In the genomic region with DNA sequence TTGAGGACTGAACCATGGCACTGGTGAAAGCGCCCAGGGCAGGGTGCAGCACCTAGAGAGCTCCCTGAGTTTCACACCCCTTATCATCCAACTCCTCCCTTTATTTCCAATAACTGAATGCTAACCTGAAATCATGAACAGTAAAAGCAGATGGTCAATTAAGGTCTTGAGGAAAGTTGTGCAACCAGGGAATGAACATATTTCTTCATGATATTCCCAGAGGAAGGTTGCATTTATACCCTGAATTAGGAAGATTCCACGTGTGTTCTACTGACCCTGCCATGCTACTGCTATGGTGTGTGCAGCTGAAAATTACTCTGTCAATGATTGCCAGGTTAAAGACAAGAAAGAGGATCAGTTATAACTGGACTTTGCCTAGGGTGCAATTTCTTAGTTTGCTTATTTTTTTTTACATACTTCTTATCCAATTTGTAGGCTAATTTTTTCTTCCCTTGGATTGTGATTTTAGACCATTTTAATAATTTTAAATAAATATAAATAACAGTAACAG, we compare ENCODE assay signal across 15 cellular contexts.
DNase-seq lines count a peak whose midpoint lies in the region; ATAC-seq, FAIRE-seq and TF ChIP-seq lines count a peak whose summit lies in the region.
"Had no signal": no experiment of that assay in that cellular context is flagged by ENCODE, and none has a peak within 500 bp of the region (broad histone marks: within the 10 kb centered on the region; RNA-seq: fewer than 3 reads in every experiment).

No MANE protein-coding gene starts in this region.

- H2AFZ ChIP-seq in hepatocyte = no peak overlapping the region
- H2AFZ ChIP-seq: GM23248 had no signal

- H3K79me2 ChIP-seq in hepatocyte = no peaks in the 10 kb centered on the region

- no peaks in the 10 kb centered on the region for H3K9me2 ChIP-seq in hepatocyte (replicated peaks; ENCODE audit: insufficient read depth)

- TF ChIP-seq CTCF in AG10803 (conservative IDR thresholded peaks at IDR 0.05; ENCODE audit: low read length) (no peak), hepatocyte (IDR thresholded peaks at IDR 0.05; ENCODE audit: poor library complexity) (no peak), prostate gland (IDR thresholded peaks at IDR 0.05) (no peak)

- H3K9me3 Mint-ChIP-seq in activated naive CD8-positive, alpha-beta T cell treated with anti-CD3 and anti-CD28 coated beads for 36 hours = peaks cover 1% of the 10 kb centered on the region

- FAIRE-seq in small intestine (lab: Jason Lieb, UNC) = no peak
- FAIRE-seq: HTR-8/SVneo had no signal

- H3K4me1 ChIP-seq in adipocyte (ENCODE audit: control insufficient read depth, insufficient read depth, low read length) (peaks cover 7% of the 10 kb centered on the region), hepatocyte (ENCODE audit: insufficient read depth) (peaks cover 8% of the 10 kb centered on the region), small intestine (ENCODE audit: control insufficient read depth in 2 of 2, insufficient read depth in 1 of 2, low read depth in 1 of 2, low read length in 1 of 2) (no peaks in the 10 kb centered on the region), prostate gland (replicated peaks) (no peaks in the 10 kb centered on the region)
- H3K4me1 ChIP-seq: BLaER1 treated with 17β-estradiol and CSF1 and Interleukin-3, amounts not matched to agents 10 nM and 100 nM had no signal

- intact Hi-C loops in prostate gland (cut with DNase I) = no loop called here

- H3K27ac ChIP-seq in hepatocyte (no peak overlapping the region), small intestine (ENCODE audit: low read depth in 1 of 2, low read length in 1 of 2) (no peak overlapping the region), prostate gland (no peak overlapping the region)
- H3K27ac ChIP-seq: BLaER1 treated with 17β-estradiol and CSF1 and Interleukin-3, amounts not matched to agents 10 nM and 100 nM; GM23248 had no signal

- TF ChIP-seq POLR2A in prostate gland (IDR thresholded peaks at IDR 0.05) = no peak
- no peak for TF ChIP-seq POLR2A in GM18505 (IDR thresholded peaks at IDR 0.05; ENCODE audit: borderline replicate concordance, extremely low read depth, insufficient read depth, insufficient read length)

- peak overlapping the region; percentile 17 for H3K4me2 ChIP-seq in hepatocyte
- H3K4me2 ChIP-seq: BLaER1 treated with 17β-estradiol and CSF1 and Interleukin-3, amounts not matched to agents 10 nM and 100 nM had no signal

- H3K36me3 Mint-ChIP-seq in activated naive CD8-positive, alpha-beta T cell treated with anti-CD3 and anti-CD28 coated beads for 36 hours = no peaks in the 10 kb centered on the region
- H3K36me3 Mint-ChIP-seq: CD4-positive, CD25-positive, alpha-beta regulatory T cell had no signal

- ATAC-seq in GM18505 (IDR thresholded peaks at IDR 0.05; ENCODE audit: unreplicated experiment) = no peak

- H3K27me3 Mint-ChIP-seq in activated naive CD8-positive, alpha-beta T cell treated with anti-CD3 and anti-CD28 coated beads for 36 hours = no peaks in the 10 kb centered on the region
- H3K27me3 Mint-ChIP-seq: CD4-positive, CD25-positive, alpha-beta regulatory T cell had no signal

- no peaks in the 10 kb centered on the region for H3K9me3 ChIP-seq in adipocyte (ENCODE audit: control insufficient read depth, low read length)
- no peaks in the 10 kb centered on the region for H3K9me3 ChIP-seq in hepatocyte (ENCODE audit: low read depth)
- no peaks in the 10 kb centered on the region for H3K9me3 ChIP-seq in small intestine (ENCODE audit: control insufficient read depth, low read depth)
- H3K9me3 ChIP-seq in prostate gland = no peaks in the 10 kb centered on the region

- H3K27me3 ChIP-seq in adipocyte (replicated peaks; ENCODE audit: control insufficient read depth, insufficient read depth, low read length) (no peaks in the 10 kb centered on the region), hepatocyte (no peaks in the 10 kb centered on the region), small intestine (ENCODE audit: control insufficient read depth in 2 of 2, insufficient read depth in 2 of 2, low read length in 2 of 2) (no peaks in the 10 kb centered on the region), prostate gland (replicated peaks; ENCODE audit: insufficient read depth) (no peaks in the 10 kb centered on the region)
- H3K27me3 ChIP-seq: BLaER1 treated with 17β-estradiol and CSF1 and Interleukin-3, amounts not matched to agents 10 nM and 100 nM had no signal

- no peak overlapping the region for H3K4me3 Mint-ChIP-seq in activated naive CD8-positive, alpha-beta T cell treated with anti-CD3 and anti-CD28 coated beads for 36 hours
- H3K4me3 Mint-ChIP-seq: CD4-positive, CD25-positive, alpha-beta regulatory T cell had no signal

- no peak overlapping the region for H3K27ac Mint-ChIP-seq in activated naive CD8-positive, alpha-beta T cell treated with anti-CD3 and anti-CD28 coated beads for 36 hours
- H3K27ac Mint-ChIP-seq: CD4-positive, CD25-positive, alpha-beta regulatory T cell had no signal

- DNase-seq in AG10803 (ENCODE audit: low read depth) (peak; percentile 13), adipocyte (ENCODE audit: low read depth) (peak; percentile 36), hepatocyte (ENCODE audit: low spot score) (peak; percentile 13), small intestine (peak; percentile 47), prostate gland (ENCODE audit: low spot score) (no peak)
- no peak for DNase-seq in activated naive CD8-positive, alpha-beta T cell treated with anti-CD3 and anti-CD28 coated beads for 36 hours
- DNase-seq: 8988T; CD4-positive, CD25-positive, alpha-beta regulatory T cell; DMS53; GF-D8; GM23248; H7 had no signal

- H4K20me1 ChIP-seq in hepatocyte (ENCODE audit: insufficient read depth, poor library complexity, severe bottlenecking) = no peaks in the 10 kb centered on the region
- H4K20me1 ChIP-seq: BLaER1 treated with 17β-estradiol and CSF1 and Interleukin-3, amounts not matched to agents 10 nM and 100 nM had no signal

- no peaks in the 10 kb centered on the region for H3K4me1 Mint-ChIP-seq in activated naive CD8-positive, alpha-beta T cell treated with anti-CD3 and anti-CD28 coated beads for 36 hours
- H3K4me1 Mint-ChIP-seq: CD4-positive, CD25-positive, alpha-beta regulatory T cell had no signal

- H3K9ac ChIP-seq in adipocyte (ENCODE audit: low read length) = no peak overlapping the region
- H3K9ac ChIP-seq: BLaER1 treated with 17β-estradiol and CSF1 and Interleukin-3, amounts not matched to agents 10 nM and 100 nM; GM23248 had no signal

- no peak overlapping the region for H3K4me3 ChIP-seq in AG10803 (ENCODE audit: low read length)
- H3K4me3 ChIP-seq in adipocyte (ENCODE audit: low read length) = no peak overlapping the region
- no peak overlapping the region for H3K4me3 ChIP-seq in hepatocyte
- H3K4me3 ChIP-seq in small intestine (ENCODE audit: low read depth in 1 of 2, low read length in 2 of 2) = no peak overlapping the region
- no peak overlapping the region for H3K4me3 ChIP-seq in prostate gland
- H3K4me3 ChIP-seq: BLaER1 treated with 17β-estradiol and CSF1 and Interleukin-3, amounts not matched to agents 10 nM and 100 nM; GM23248 had no signal

- no peaks in the 10 kb centered on the region for H3K36me3 ChIP-seq in adipocyte (ENCODE audit: control insufficient read depth, insufficient read depth, low read length, severe bottlenecking)
- no peaks in the 10 kb centered on the region for H3K36me3 ChIP-seq in hepatocyte (replicated peaks; ENCODE audit: insufficient read depth, low read depth)
- no peaks in the 10 kb centered on the region for H3K36me3 ChIP-seq in small intestine (ENCODE audit: control insufficient read depth in 2 of 2, insufficient read depth in 2 of 2, low read length in 2 of 2)
- H3K36me3 ChIP-seq in prostate gland = no peaks in the 10 kb centered on the region
- H3K36me3 ChIP-seq: BLaER1 treated with 17β-estradiol and CSF1 and Interleukin-3, amounts not matched to agents 10 nM and 100 nM had no signal

- whole genome bisulfite sequencing in hepatocyte (ENCODE audit: low lambda C conversion rate, missing lambda C conversion rate) = 79% methylated on average over 2 of the region's 2 CpGs
- 40 to 57% (median 42%) methylated on average over 2 of the region's 2 CpGs for WGBS in small intestine, 3 donors
- 86% methylated on average over 2 of the region's 2 CpGs for WGBS in prostate gland

Comparison
In these comparisons a context has a peak if more than half of its experiments do, and no peak if none do; other contexts are left out.
1. DNase-seq: peak in AG10803 (single experiment), adipocyte (single experiment), hepatocyte (single experiment) and small intestine (single experiment); none in prostate gland (single experiment) and activated naive CD8-positive, alpha-beta T cell treated with anti-CD3 and anti-CD28 coated beads for 36 hours (single experiment).